Comparison of ENCODE assay signal across 2 cellular contexts in the genomic region with DNA sequence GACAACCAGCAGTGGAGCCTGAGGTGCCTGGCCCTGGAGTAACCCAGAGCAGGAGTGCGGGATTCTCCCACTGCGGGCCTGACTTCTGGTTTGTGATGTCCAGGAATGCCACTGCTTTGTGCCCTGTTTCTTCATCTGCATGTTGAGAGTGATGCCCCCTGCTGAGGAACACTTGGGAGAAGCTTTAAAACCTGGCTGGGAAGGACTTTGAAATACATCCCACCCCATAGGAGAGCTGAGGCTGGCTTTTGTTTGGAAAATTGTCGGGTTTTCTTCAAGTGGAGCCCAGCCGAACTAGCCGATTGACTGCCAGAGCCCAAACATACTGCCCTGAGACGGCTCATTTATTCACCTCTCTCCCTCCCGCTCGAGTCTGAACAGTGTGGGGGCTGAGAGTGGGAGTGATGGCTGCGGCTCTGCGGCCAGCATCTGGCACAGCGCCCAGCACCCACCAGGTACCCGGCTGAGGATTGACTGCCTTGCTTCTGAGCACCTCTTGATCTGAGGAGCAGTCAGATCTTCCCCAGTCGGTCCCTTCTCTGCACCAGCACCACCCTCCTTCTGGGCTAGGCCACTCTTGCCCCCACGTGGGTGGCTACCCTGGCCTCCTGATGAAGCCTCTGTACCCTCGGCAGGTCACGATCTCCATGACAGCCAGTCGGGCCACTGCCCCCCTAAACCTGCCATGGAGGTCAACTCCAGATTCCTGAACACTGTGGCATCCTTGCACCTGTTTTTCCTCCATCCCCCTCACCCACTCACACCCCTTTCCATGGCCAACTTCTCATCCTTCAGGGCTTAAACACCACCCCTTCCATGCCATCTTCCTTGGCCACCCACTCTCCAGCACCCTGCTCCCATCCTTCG.
TF ChIP-seq lines count a peak whose summit lies in the region.

No MANE protein-coding gene starts in this region.

TF ChIP-seq in IMR-90, 13 proteins besides CTCF, POLR2A, EP300 and RAD21:
- TF ChIP-seq BHLHE40 (IDR thresholded peaks at IDR 0.05; ENCODE audit: low read depth, low read length) (no peak), RCOR1 (IDR thresholded peaks at IDR 0.05; ENCODE audit: insufficient replicate concordance, low read length) (no peak), MXI1 (IDR thresholded peaks at IDR 0.05; ENCODE audit: borderline replicate concordance, low read depth, low read length) (no peak), MAFK (IDR thresholded peaks at IDR 0.05; ENCODE audit: low read depth, low read length) (no peak), CEBPB (IDR thresholded peaks at IDR 0.05; ENCODE audit: low read depth, low read length) (no peak), RFX5 (IDR thresholded peaks at IDR 0.05; ENCODE audit: low read depth, low read length) (no peak), CHD1 (IDR thresholded peaks at IDR 0.05; ENCODE audit: low read depth, low read length) (no peak), FOS (IDR thresholded peaks at IDR 0.05; ENCODE audit: low read depth, low read length) (no peak), SMC3 (IDR thresholded peaks at IDR 0.05; ENCODE audit: low read depth, low read length) (no peak), MAZ (IDR thresholded peaks at IDR 0.05; ENCODE audit: borderline replicate concordance, low read depth, low read length) (no peak)
- TF ChIP-seq, protein P1, sequence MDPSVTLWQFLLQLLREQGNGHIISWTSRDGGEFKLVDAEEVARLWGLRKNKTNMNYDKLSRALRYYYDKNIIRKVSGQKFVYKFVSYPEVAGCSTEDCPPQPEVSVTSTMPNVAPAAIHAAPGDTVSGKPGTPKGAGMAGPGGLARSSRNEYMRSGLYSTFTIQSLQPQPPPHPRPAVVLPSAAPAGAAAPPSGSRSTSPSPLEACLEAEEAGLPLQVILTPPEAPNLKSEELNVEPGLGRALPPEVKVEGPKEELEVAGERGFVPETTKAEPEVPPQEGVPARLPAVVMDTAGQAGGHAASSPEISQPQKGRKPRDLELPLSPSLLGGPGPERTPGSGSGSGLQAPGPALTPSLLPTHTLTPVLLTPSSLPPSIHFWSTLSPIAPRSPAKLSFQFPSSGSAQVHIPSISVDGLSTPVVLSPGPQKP (IDR thresholded peaks at IDR 0.05; ENCODE audit: borderline replicate concordance, low read depth, low read length), result no peak
- TF ChIP-seq, protein P2, sequence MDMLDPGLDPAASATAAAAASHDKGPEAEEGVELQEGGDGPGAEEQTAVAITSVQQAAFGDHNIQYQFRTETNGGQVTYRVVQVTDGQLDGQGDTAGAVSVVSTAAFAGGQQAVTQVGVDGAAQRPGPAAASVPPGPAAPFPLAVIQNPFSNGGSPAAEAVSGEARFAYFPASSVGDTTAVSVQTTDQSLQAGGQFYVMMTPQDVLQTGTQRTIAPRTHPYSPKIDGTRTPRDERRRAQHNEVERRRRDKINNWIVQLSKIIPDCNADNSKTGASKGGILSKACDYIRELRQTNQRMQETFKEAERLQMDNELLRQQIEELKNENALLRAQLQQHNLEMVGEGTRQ (IDR thresholded peaks at IDR 0.05; ENCODE audit: low read depth, low read length), result no peak

TF ChIP-seq in K562, 482 proteins besides CTCF, POLR2A, EP300 and RAD21:
- TF ChIP-seq, protein P3, sequence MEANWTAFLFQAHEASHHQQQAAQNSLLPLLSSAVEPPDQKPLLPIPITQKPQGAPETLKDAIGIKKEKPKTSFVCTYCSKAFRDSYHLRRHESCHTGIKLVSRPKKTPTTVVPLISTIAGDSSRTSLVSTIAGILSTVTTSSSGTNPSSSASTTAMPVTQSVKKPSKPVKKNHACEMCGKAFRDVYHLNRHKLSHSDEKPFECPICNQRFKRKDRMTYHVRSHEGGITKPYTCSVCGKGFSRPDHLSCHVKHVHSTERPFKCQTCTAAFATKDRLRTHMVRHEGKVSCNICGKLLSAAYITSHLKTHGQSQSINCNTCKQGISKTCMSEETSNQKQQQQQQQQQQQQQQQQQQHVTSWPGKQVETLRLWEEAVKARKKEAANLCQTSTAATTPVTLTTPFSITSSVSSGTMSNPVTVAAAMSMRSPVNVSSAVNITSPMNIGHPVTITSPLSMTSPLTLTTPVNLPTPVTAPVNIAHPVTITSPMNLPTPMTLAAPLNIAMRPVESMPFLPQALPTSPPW (CRISPR knock-in tag; IDR thresholded peaks at IDR 0.05), result no peak
- TF ChIP-seq NFIC (IDR thresholded peaks at IDR 0.05), result peak; percentile 50; the same call in 1 of the 2 replicates
